Comparison of ENCODE assay signal across 26 cellular contexts in genomic region chr9:91736898-91737601, GRCh38.
"Had no signal": no experiment of that assay in that cellular context is flagged by ENCODE, and none has a peak within 500 bp of the region (broad histone marks: within the 10 kb centered on the region; RNA-seq: fewer than 3 reads in every experiment).

No MANE protein-coding gene starts in this region.

- H3K27me3 ChIP-seq: esophagus muscularis mucosa, foreskin keratinocyte, gastroesophageal sphincter, sigmoid colon, transverse colon, vagina had no signal

- H3K9me3 Mint-ChIP-seq: mesothelial cell of epicardium; naive B cell; nephron; stimulated activated memory B cell treated with anti-CD40 and anti-IgM and Interleukin-4, amounts not matched to agents 10 μg/mL and 1 μg/mL and 100 μg/mL, for 72 hours; stimulated activated naive CD8-positive, alpha-beta T cell treated with anti-CD3 and anti-CD28 coated beads, Interleukin-15, Interleukin-2, amounts not matched to agents 100 ng/mL and 50 ng/mL, for 24 hours had no signal

- H3K4me3 Mint-ChIP-seq: mesothelial cell of epicardium; naive B cell; nephron; stimulated activated memory B cell treated with anti-CD40 and anti-IgM and Interleukin-4, amounts not matched to agents 10 μg/mL and 1 μg/mL and 100 μg/mL, for 72 hours; stimulated activated naive CD8-positive, alpha-beta T cell treated with anti-CD3 and anti-CD28 coated beads, Interleukin-15, Interleukin-2, amounts not matched to agents 100 ng/mL and 50 ng/mL, for 24 hours had no signal

- H3K9me3 ChIP-seq: esophagus muscularis mucosa, gastroesophageal sphincter, heart right ventricle, left lung, mucosa of descending colon, psoas muscle, sigmoid colon, transverse colon, vagina had no signal

- H3K4me1 ChIP-seq: foreskin keratinocyte, left lung, psoas muscle had no signal

- DNase-seq: dermis blood vessel endothelial cell; effector memory CD4-positive, alpha-beta T cell; foreskin keratinocyte; heart right ventricle; hippocampal formation; left cardiac atrium; left lung; mesenchymal stem cell; mucosa of descending colon; naive B cell; nucleus accumbens; psoas muscle; right cardiac atrium; sigmoid colon; stimulated activated CD4-positive, alpha-beta T cell treated with anti-CD3 and anti-CD28 coated beads, Interleukin-4, amount 100 ng/mL, for 4 hours; transverse colon had no signal

- H3K36me3 ChIP-seq: heart right ventricle, left lung, transverse colon, vagina had no signal

- H3K4me3 ChIP-seq: coronary artery, esophagus muscularis mucosa, gastroesophageal sphincter, heart right ventricle, left lung, mucosa of descending colon, psoas muscle, sigmoid colon, transverse colon, vagina had no signal

- H3K27ac Mint-ChIP-seq: mesothelial cell of epicardium; naive B cell; nephron; stimulated activated memory B cell treated with anti-CD40 and anti-IgM and Interleukin-4, amounts not matched to agents 10 μg/mL and 1 μg/mL and 100 μg/mL, for 72 hours; stimulated activated naive CD8-positive, alpha-beta T cell treated with anti-CD3 and anti-CD28 coated beads, Interleukin-15, Interleukin-2, amounts not matched to agents 100 ng/mL and 50 ng/mL, for 24 hours had no signal

- H3K27ac ChIP-seq: coronary artery, esophagus muscularis mucosa, foreskin keratinocyte, gastroesophageal sphincter, heart right ventricle, left lung, psoas muscle, transverse colon, vagina had no signal

- H3K36me3 Mint-ChIP-seq: naive B cell; stimulated activated memory B cell treated with anti-CD40 and anti-IgM and Interleukin-4, amounts not matched to agents 10 μg/mL and 1 μg/mL and 100 μg/mL, for 72 hours had no signal

- H3K4me1 Mint-ChIP-seq: naive B cell had no signal

- FAIRE-seq: endothelial cell of umbilical vein, islet of Langerhans had no signal

- ATAC-seq: foreskin keratinocyte; gastroesophageal sphincter; heart right ventricle; left cardiac atrium; left lung; mucosa of descending colon; psoas muscle; right cardiac atrium; stimulated activated memory B cell treated with anti-CD40 and anti-IgM and Interleukin-4, amounts not matched to agents 10 μg/mL and 1 μg/mL and 100 μg/mL, for 72 hours had no signal
